In genomic region chr12:118120579-118121363, GRCh38 we compare ENCODE assay signal across 8 cellular contexts. TPM values are rescaled to one million over a fixed set of nuclear protein-coding genes. Genes with fewer than 3 reads are reported as not detected.
DNase-seq lines count a peak whose midpoint lies in the region; ATAC-seq and TF ChIP-seq lines count a peak whose summit lies in the region.

No MANE protein-coding gene starts in this region.

- no peak overlapping the region for H3K4me3 ChIP-seq in RWPE2 (ENCODE audit: severe bottlenecking)

- H3K4me1 ChIP-seq in RWPE2 (ENCODE audit: insufficient read depth, poor library complexity, severe bottlenecking) = peaks cover 5% of the 10 kb centered on the region

- DNase-seq in AG08395 (ENCODE audit: low spot score) (peak; percentile 95), KG1 (lab: John Stamatoyannopoulos, UW) (peak; percentile 3), RWPE2 (ENCODE audit: low spot score) (no peak), germinal center (ENCODE audit: low spot score) (peak; percentile 84), omental fat pad (ENCODE audit: low spot score) (peak; percentile 69), type B pancreatic cell (ENCODE audit: extremely low spot score, unreplicated experiment) (no peak)
- peak; percentile 39 for DNase-seq in activated gamma-delta T cell treated with anti-CD3 and anti-CD28 coated beads, Interleukin-2, amount 50 U/mL, for 16 hours (ENCODE audit: low read depth)

- H3K27me3 Mint-ChIP-seq in type B pancreatic cell = no peaks in the 10 kb centered on the region

- TF ChIP-seq CTCF in RWPE2 (IDR thresholded peaks at IDR 0.05; ENCODE audit: poor library complexity, severe bottlenecking) = peak; percentile 93
- no peak for TF ChIP-seq CTCF in omental fat pad (IDR thresholded peaks at IDR 0.05)
- peak; percentile 84 for TF ChIP-seq CTCF in type B pancreatic cell (conservative IDR thresholded peaks at IDR 0.05)

- H3K4me3 Mint-ChIP-seq in type B pancreatic cell = peak overlapping the region; percentile 37

- H3K4me1 Mint-ChIP-seq in type B pancreatic cell (ENCODE audit: unreplicated experiment) = peaks cover 12% of the 10 kb centered on the region

- no peaks in the 10 kb centered on the region; the same call in 1 of the 2 replicates for H3K36me3 ChIP-seq in RWPE2 (ENCODE audit: low read depth)

- no peaks in the 10 kb centered on the region for H3K27me3 ChIP-seq in RWPE2 (ENCODE audit: insufficient read depth, poor library complexity, severe bottlenecking)

- peak overlapping the region; percentile 84 for H3K27ac Mint-ChIP-seq in type B pancreatic cell

- H3K9me3 ChIP-seq in RWPE2 (ENCODE audit: severe bottlenecking) = no peaks in the 10 kb centered on the region

- no peaks in the 10 kb centered on the region for H3K9me3 Mint-ChIP-seq in type B pancreatic cell

- ATAC-seq in GM19023 (IDR thresholded peaks at IDR 0.05; ENCODE audit: unreplicated experiment) (peak; percentile 70), RWPE2 (ENCODE audit: low read depth) (peak; percentile 79), omental fat pad (ENCODE audit: low FRiP score) (peak; percentile 76)

- H3K36me3 Mint-ChIP-seq in type B pancreatic cell = peaks cover 5% of the 10 kb centered on the region

- peak overlapping the region; percentile 40 for H3K27ac ChIP-seq in RWPE2 (ENCODE audit: poor library complexity, severe bottlenecking)

RNA-seq across cellular contexts. Expression of gene PEBP1, which starts 15.2 kb away (rescaled TPM):
- total RNA-seq in omental fat pad (100 to 1,000 TPM; 239 to 445 (median 292) TPM), type B pancreatic cell (ENCODE audit: low replicate concordance) (285 and 326 TPM in 2 replicates)

RNA-seq across cellular contexts. Expression of gene VSIG10, which starts 17.0 kb away (rescaled TPM):
- total RNA-seq in omental fat pad (10 to 100 TPM; 16.2 to 73.9 (median 28.0) TPM), type B pancreatic cell (ENCODE audit: low replicate concordance) (45.1 and 105 TPM in 2 replicates)

RNA-seq across cellular contexts. Expression of gene WSB2, which starts 59.8 kb away (rescaled TPM):
- 10 to 100 TPM; 41.1 to 87.8 (median 65.3) TPM for total RNA-seq in omental fat pad
- total RNA-seq in type B pancreatic cell (ENCODE audit: low replicate concordance) = 46.0 and 58.1 TPM in 2 replicates

Comparison
In these comparisons a context has a peak if more than half of its experiments do, and no peak if none do; other contexts are left out.
1. DNase-seq: peak in AG08395 (single experiment), KG1 (single experiment), activated gamma-delta T cell treated with anti-CD3 and anti-CD28 coated beads, Interleukin-2, amount 50 U/mL, for 16 hours (single experiment), germinal center (single experiment) and omental fat pad (single experiment); none in RWPE2 (single experiment) and type B pancreatic cell (single experiment).
2. CTCF ChIP-seq: peak in RWPE2 (single experiment) and type B pancreatic cell (single experiment); none in omental fat pad (0 of 3).
3. Peak in every context shown above with its lines, with median percentiles within 50 percentile points of each other: ATAC-seq.